8 cellular contexts compared by ENCODE assay signal in genomic region chr5:146203011-146203871, GRCh38. TPM values are rescaled to one million over a fixed set of nuclear protein-coding genes. Genes with fewer than 3 reads are reported as not detected.
DNase-seq lines count a peak whose midpoint lies in the region; ATAC-seq and TF ChIP-seq lines count a peak whose summit lies in the region.

TSS of gene RBM27 (plus strand) at chr5:146203605. CDS start at chr5:146203766, 161 bp downstream.

- H3K27ac ChIP-seq in DOHH2 (ENCODE audit: low read depth, low read length) (peak within 1 kb of the TSS; percentile 52), GM23248 (peak within 1 kb of the TSS; percentile 94)
- H3K27ac ChIP-seq in naive thymus-derived CD4-positive, alpha-beta T cell (ENCODE audit: low read depth, low read length) = peak within 1 kb of the TSS; percentile 86

- WGBS in GM23248 (ENCODE audit: low coverage in 1 of 2, low lambda C conversion rate in 2 of 2, missing lambda C conversion rate in 2 of 2), 2 experiments = 1 to 2% methylated on average over 38 to 48 of the region's 48 CpGs

- no peaks in the 10 kb centered on the region for H3K36me3 Mint-ChIP-seq in naive thymus-derived CD4-positive, alpha-beta T cell
- no peaks in the 10 kb centered on the region for H3K36me3 Mint-ChIP-seq in stimulated activated naive B cell treated with anti-CD40 and anti-IgM and Interleukin-4, amounts not matched to agents 10 μg/mL and 1 μg/mL and 100 μg/mL, for 72 hours

- H4K20me1 ChIP-seq in DOHH2 (ENCODE audit: control insufficient read depth, insufficient read depth, low read depth, low read length) (peaks cover 3% of the 10 kb centered on the region), GM23248 (ENCODE audit: insufficient read depth) (no peaks in the 10 kb centered on the region)

- no peaks in the 10 kb centered on the region for H3K9me2 ChIP-seq in DOHH2 (replicated peaks; ENCODE audit: control insufficient read depth, low read length)
- no peaks in the 10 kb centered on the region for H3K9me2 ChIP-seq in GM23248 (ENCODE audit: insufficient read depth)

- no peaks in the 10 kb centered on the region for H3K9me3 ChIP-seq in DOHH2 (ENCODE audit: control insufficient read depth, insufficient read depth, low read length)
- no peaks in the 10 kb centered on the region for H3K9me3 ChIP-seq in GM23248 (ENCODE audit: low read depth)
- H3K9me3 ChIP-seq in naive thymus-derived CD4-positive, alpha-beta T cell (ENCODE audit: control insufficient read depth in 2 of 3, low read length in 3 of 3) = no peaks in the 10 kb centered on the region

- H3K4me2 ChIP-seq in DOHH2 (ENCODE audit: low read length) (peak within 1 kb of the TSS; percentile 82), GM23248 (ENCODE audit: unreplicated experiment) (peak within 1 kb of the TSS; percentile 95)

- intact Hi-C loops in naive thymus-derived CD4-positive, alpha-beta T cell (cut with micrococcal nuclease) = loop anchor here (1.0 kb wide), 2 partner anchors 21 to 244 kb away; partner anchors contain the start of genes LARS1 (in 2 of the 2) and TCERG1 (in 2 of the 2)

- H3K4me3 Mint-ChIP-seq in naive thymus-derived CD4-positive, alpha-beta T cell = no peak within 1 kb of the TSS
- no peak within 1 kb of the TSS for H3K4me3 Mint-ChIP-seq in stimulated activated naive B cell treated with anti-CD40 and anti-IgM and Interleukin-4, amounts not matched to agents 10 μg/mL and 1 μg/mL and 100 μg/mL, for 72 hours

- peaks cover 29% of the 10 kb centered on the region for H3K4me1 ChIP-seq in DOHH2 (ENCODE audit: control insufficient read depth, low read length)
- H3K4me1 ChIP-seq in GM23248 (ENCODE audit: insufficient read depth) = peaks cover 20% of the 10 kb centered on the region
- peaks cover 12 to 17% of the 10 kb centered on the region in 2 donors for H3K4me1 ChIP-seq in naive thymus-derived CD4-positive, alpha-beta T cell (ENCODE audit: control insufficient read depth in 2 of 2, insufficient read depth in 2 of 2, low read length in 2 of 2)

- POLR2A ChIA-PET in naive thymus-derived CD4-positive, alpha-beta T cell (lab: Charles Lee) = interaction anchor here (0.6 to 2.0 kb wide), 7 partner anchors 8 to 29 kb away, joined by 3 to 16 read pairs (median 4); partner anchors contain the start of gene LARS1

- H3K27me3 ChIP-seq in DOHH2 (ENCODE audit: control insufficient read depth, low read length) (no peaks in the 10 kb centered on the region), GM23248 (replicated peaks; ENCODE audit: insufficient read depth) (no peaks in the 10 kb centered on the region)
- no peaks in the 10 kb centered on the region for H3K27me3 ChIP-seq in naive thymus-derived CD4-positive, alpha-beta T cell (ENCODE audit: control insufficient read depth in 2 of 2, insufficient read depth in 2 of 2, low read length in 2 of 2)

- peak; percentile 100 for ATAC-seq in naive thymus-derived CD4-positive, alpha-beta T cell
- ATAC-seq in stimulated activated naive B cell treated with anti-CD40 and anti-IgM and Interleukin-4, amounts not matched to agents 10 μg/mL and 1 μg/mL and 100 μg/mL, for 72 hours (replicated peaks) = peak; percentile 99 to 100

- no peaks in the 10 kb centered on the region; the same call in 1 of the 2 replicates for H3K36me3 ChIP-seq in DOHH2 (ENCODE audit: control insufficient read depth, low read length)
- no peaks in the 10 kb centered on the region for H3K36me3 ChIP-seq in GM23248 (ENCODE audit: low read depth)
- no peaks in the 10 kb centered on the region for H3K36me3 ChIP-seq in naive thymus-derived CD4-positive, alpha-beta T cell (ENCODE audit: control insufficient read depth in 2 of 3, insufficient read depth in 3 of 3, low read length in 3 of 3)

- peak within 1 kb of the TSS; percentile 92 for H3K9ac ChIP-seq in GM23248

- peak within 1 kb of the TSS; percentile 98 for H2AFZ ChIP-seq in GM23248

- H3K9me3 Mint-ChIP-seq in naive thymus-derived CD4-positive, alpha-beta T cell = no peaks in the 10 kb centered on the region
- H3K9me3 Mint-ChIP-seq in stimulated activated naive B cell treated with anti-CD40 and anti-IgM and Interleukin-4, amounts not matched to agents 10 μg/mL and 1 μg/mL and 100 μg/mL, for 72 hours = no peaks in the 10 kb centered on the region

- H3F3A ChIP-seq in DOHH2 (ENCODE audit: control insufficient read depth, insufficient read depth) (peaks cover 10% of the 10 kb centered on the region; the same call in 1 of the 2 replicates), GM23248 (ENCODE audit: insufficient read depth) (peaks cover 9% of the 10 kb centered on the region)

- no peak within 1 kb of the TSS for H3K27ac Mint-ChIP-seq in naive thymus-derived CD4-positive, alpha-beta T cell
- no peak within 1 kb of the TSS for H3K27ac Mint-ChIP-seq in stimulated activated naive B cell treated with anti-CD40 and anti-IgM and Interleukin-4, amounts not matched to agents 10 μg/mL and 1 μg/mL and 100 μg/mL, for 72 hours

- no peak for TF ChIP-seq CTCF in DOHH2 (IDR thresholded peaks at IDR 0.05; ENCODE audit: low read depth, low read length, poor library complexity, severe bottlenecking)
- no peak for TF ChIP-seq CTCF in fibroblast of mammary gland (conservative IDR thresholded peaks at IDR 0.05; ENCODE audit: control insufficient read depth, insufficient read depth, low read depth, low read length)

- H3K4me3 ChIP-seq in DOHH2 (ENCODE audit: low read length) = peak within 1 kb of the TSS; percentile 88
- peak within 1 kb of the TSS; percentile 87 for H3K4me3 ChIP-seq in GM23248
- H3K4me3 ChIP-seq in fibroblast of mammary gland (ENCODE audit: control insufficient read depth, low read depth, low read length) = peak within 1 kb of the TSS; percentile 89
- peak within 1 kb of the TSS; percentile 81 for H3K4me3 ChIP-seq in naive thymus-derived CD4-positive, alpha-beta T cell (ENCODE audit: low read length)

- DNase-seq in GM23248 = peak; percentile 98
- DNase-seq in Kasumi-1 (lab: John Stamatoyannopoulos, UW) = peak; percentile 99 to 100
- peak; percentile 100 for DNase-seq in RKO (ENCODE audit: low spot score)
- peak; percentile 93 for DNase-seq in activated T-helper 1 cell treated with Interleukin-2 at 50 U/mL for 16 hours (ENCODE audit: low read depth)
- DNase-seq in fibroblast of mammary gland (ENCODE audit: low read depth) = peak; percentile 98
- peak; percentile 95 to 99 (median 98) for DNase-seq in naive thymus-derived CD4-positive, alpha-beta T cell
- peak; percentile 100 for DNase-seq in stimulated activated naive B cell treated with anti-CD40 and anti-IgM and Interleukin-4, amounts not matched to agents 10 μg/mL and 1 μg/mL and 100 μg/mL, for 72 hours

- H3K79me2 ChIP-seq in DOHH2 (ENCODE audit: control insufficient read depth, low read length) (peaks cover 48% of the 10 kb centered on the region), GM23248 (ENCODE audit: insufficient read depth) (peaks cover 49% of the 10 kb centered on the region)

- H3K27me3 Mint-ChIP-seq in naive thymus-derived CD4-positive, alpha-beta T cell = no peaks in the 10 kb centered on the region
- H3K27me3 Mint-ChIP-seq in stimulated activated naive B cell treated with anti-CD40 and anti-IgM and Interleukin-4, amounts not matched to agents 10 μg/mL and 1 μg/mL and 100 μg/mL, for 72 hours = no peaks in the 10 kb centered on the region

- peaks cover 4 to 29% (median 19%) of the 10 kb centered on the region in 7 donors for H3K4me1 Mint-ChIP-seq in naive thymus-derived CD4-positive, alpha-beta T cell
- peaks cover 2 to 13% of the 10 kb centered on the region in 2 donors for H3K4me1 Mint-ChIP-seq in stimulated activated naive B cell treated with anti-CD40 and anti-IgM and Interleukin-4, amounts not matched to agents 10 μg/mL and 1 μg/mL and 100 μg/mL, for 72 hours

- in situ Hi-C loops in GM23248 (cut with MboI) = no loop called here

- CTCF ChIA-PET in naive thymus-derived CD4-positive, alpha-beta T cell (lab: Charles Lee) = no interaction called here

RNA-seq across cellular contexts. Expression of gene RBM27, which starts in this region (rescaled TPM):
- 13.5 and 13.9 TPM in 2 replicates for total RNA-seq in GM23248 (2014; rRNA removed; shearing (Covaris generic))
- 2.6 and 3.1 TPM in 2 replicates for polyA plus RNA-seq in GM23248 (2016; fragmentation: Nextera tagmentation; extraction: Ambion mirVana)
- 10 to 100 TPM; 19.8 to 32.2 (median 25.6) TPM for total RNA-seq in naive thymus-derived CD4-positive, alpha-beta T cell
- 10 to 100 TPM in 1 of 2 donors, 1 to 10 TPM in 1; 7.4 to 11.7 TPM for polyA plus RNA-seq in naive thymus-derived CD4-positive, alpha-beta T cell

Comparison
In these comparisons a context has a peak if more than half of its experiments do, and no peak if none do; other contexts are left out.
1. Peak in every context shown above with its lines: DNase-seq, ATAC-seq, H3K4me3 ChIP-seq and H3K27ac ChIP-seq.